Comparison of ENCODE assay signal across 18 cellular contexts in the genomic region with DNA sequence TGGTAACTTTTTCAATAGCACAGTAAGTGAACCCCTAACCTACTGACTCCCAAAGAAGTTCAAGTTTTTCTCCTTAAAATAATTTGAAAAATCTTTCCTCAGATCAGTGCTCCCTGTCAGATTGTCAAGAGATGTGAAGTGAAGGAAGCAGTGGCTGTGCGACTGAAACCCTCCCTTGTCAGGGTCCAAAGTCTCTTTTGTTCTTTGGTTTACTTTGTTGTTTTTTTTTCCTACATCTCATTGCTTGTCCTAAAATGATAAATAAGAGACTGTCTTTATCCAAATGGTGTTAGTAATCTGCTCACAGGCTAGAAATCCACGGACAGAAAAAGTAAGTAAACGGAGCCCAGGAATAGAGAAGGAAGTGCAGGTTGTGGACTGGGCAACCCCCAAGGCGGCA. TPM values are rescaled to one million over a fixed set of nuclear protein-coding genes. Genes with fewer than 3 reads are reported as not detected.
DNase-seq lines count a peak whose midpoint lies in the region; ATAC-seq lines count a peak whose summit lies in the region.
"Had no signal": no experiment of that assay in that cellular context is flagged by ENCODE, and none has a peak within 500 bp of the region (broad histone marks: within the 10 kb centered on the region; RNA-seq: fewer than 3 reads in every experiment).

No MANE protein-coding gene starts in this region.

- no peaks in the 10 kb centered on the region for H3K27me3 ChIP-seq in NT2/D1 (ENCODE audit: insufficient read depth, insufficient read length)
- no peaks in the 10 kb centered on the region for H3K27me3 ChIP-seq in iPS-15b (ENCODE audit: control insufficient read depth, insufficient read depth, low read length)

- no peak overlapping the region for H3K27ac Mint-ChIP-seq in naive B cell
- H3K27ac Mint-ChIP-seq in stimulated activated naive B cell treated with anti-CD40 and anti-IgM and Interleukin-4, amounts not matched to agents 10 μg/mL and 1 μg/mL and 100 μg/mL, for 72 hours: no peak overlapping the region
- no peak overlapping the region for H3K27ac Mint-ChIP-seq in activated naive CD4-positive, alpha-beta T cell treated with anti-CD3 and anti-CD28 coated beads, Interleukin-2, amount 10 ng/mL, durations not matched to agents 7 days and 5 days

- peaks cover 29 to 33% (median 29%) of the 10 kb centered on the region in 3 donors for H3K27me3 Mint-ChIP-seq in naive B cell
- H3K27me3 Mint-ChIP-seq in activated T-cell treated with anti-CD3 and anti-CD28 coated beads, Interleukin-2, amount 50 U/mL, for 4 hours (ENCODE audit: low read depth): peaks cover 37% of the 10 kb centered on the region
- peaks cover 21 to 33% of the 10 kb centered on the region in 2 donors for H3K27me3 Mint-ChIP-seq in stimulated activated naive B cell treated with anti-CD40 and anti-IgM and Interleukin-4, amounts not matched to agents 10 μg/mL and 1 μg/mL and 100 μg/mL, for 72 hours
- peaks cover 36% of the 10 kb centered on the region for H3K27me3 Mint-ChIP-seq in activated naive CD4-positive, alpha-beta T cell treated with anti-CD3 and anti-CD28 coated beads, Interleukin-2, amount 10 ng/mL, durations not matched to agents 7 days and 5 days

- ATAC-seq in naive B cell (ENCODE audit: low read depth in 2 of 2) (no peak), GM21825 (IDR thresholded peaks at IDR 0.05; ENCODE audit: unreplicated experiment) (no peak)
- ATAC-seq in activated T-cell treated with anti-CD3 and anti-CD28 coated beads, Interleukin-2, amount 50 U/mL, for 4 hours: no peak
- ATAC-seq in stimulated activated naive B cell treated with anti-CD40 and anti-IgM and Interleukin-4, amounts not matched to agents 10 μg/mL and 1 μg/mL and 100 μg/mL, for 72 hours (replicated peaks): no peak

- peaks cover 0 to 12% (median 0%) of the 10 kb centered on the region in 7 donors for H3K9me3 Mint-ChIP-seq in naive B cell
- H3K9me3 Mint-ChIP-seq in activated T-cell treated with anti-CD3 and anti-CD28 coated beads, Interleukin-2, amount 50 U/mL, for 4 hours: peaks cover 3% of the 10 kb centered on the region
- H3K9me3 Mint-ChIP-seq in stimulated activated naive B cell treated with anti-CD40 and anti-IgM and Interleukin-4, amounts not matched to agents 10 μg/mL and 1 μg/mL and 100 μg/mL, for 72 hours: no peaks in the 10 kb centered on the region
- H3K9me3 Mint-ChIP-seq in activated naive CD4-positive, alpha-beta T cell treated with anti-CD3 and anti-CD28 coated beads, Interleukin-2, amount 10 ng/mL, durations not matched to agents 7 days and 5 days: peaks cover 4% of the 10 kb centered on the region

- H3K9ac ChIP-seq in ES-I3 (ENCODE audit: low read depth, low read length): peak overlapping the region; percentile 98
- peak overlapping the region; percentile 76 for H3K9ac ChIP-seq in NT2/D1 (ENCODE audit: insufficient read length, low read depth)
- H3K9ac ChIP-seq in iPS-15b (ENCODE audit: low read depth, low read length): peak overlapping the region; percentile 98
- H3K9ac ChIP-seq: KMS-11 had no signal

- H3K4me1 ChIP-seq in ES-I3 (ENCODE audit: insufficient read depth, low read length): peaks cover 9% of the 10 kb centered on the region
- no peaks in the 10 kb centered on the region for H3K4me1 ChIP-seq in NT2/D1 (ENCODE audit: insufficient read depth, insufficient read length)
- H3K4me1 ChIP-seq in iPS-15b (ENCODE audit: control insufficient read depth, insufficient read depth, low read length): peaks cover 7% of the 10 kb centered on the region

- H3K4me1 Mint-ChIP-seq in naive B cell: peaks cover 13 to 27% (median 26%) of the 10 kb centered on the region in 3 donors
- peaks cover 10% of the 10 kb centered on the region for H3K4me1 Mint-ChIP-seq in activated T-cell treated with anti-CD3 and anti-CD28 coated beads, Interleukin-2, amount 50 U/mL, for 4 hours (ENCODE audit: low read depth)
- H3K4me1 Mint-ChIP-seq in stimulated activated naive B cell treated with anti-CD40 and anti-IgM and Interleukin-4, amounts not matched to agents 10 μg/mL and 1 μg/mL and 100 μg/mL, for 72 hours: peaks cover 4 to 20% of the 10 kb centered on the region in 2 donors
- H3K4me1 Mint-ChIP-seq in activated naive CD4-positive, alpha-beta T cell treated with anti-CD3 and anti-CD28 coated beads, Interleukin-2, amount 10 ng/mL, durations not matched to agents 7 days and 5 days: peaks cover 7% of the 10 kb centered on the region

- DNase-seq in NT2/D1 (ENCODE audit: low read depth, low spot score) (no peak), naive B cell (no peak)
- no peak for DNase-seq in activated T-cell treated with anti-CD3 and anti-CD28 coated beads, Interleukin-2, amount 50 U/mL, for 4 hours
- DNase-seq in stimulated activated naive B cell treated with anti-CD40 and anti-IgM and Interleukin-4, amounts not matched to agents 10 μg/mL and 1 μg/mL and 100 μg/mL, for 72 hours: no peak
- no peak for DNase-seq in activated naive CD4-positive, alpha-beta T cell treated with anti-CD3 and anti-CD28 coated beads, Interleukin-2, amount 10 ng/mL, durations not matched to agents 7 days and 5 days
- DNase-seq: C1 segment of cervical spinal cord, DMS 273 treated with DMSO at 0.1 percent for 48 hours, HCEC 1CT, NCI-H1092, NCI-H1694, NCI-H748 treated with DMSO at 0.1 percent for 48 hours, PC-9 had no signal

- no peaks in the 10 kb centered on the region for H3K9me3 ChIP-seq in ES-I3 (ENCODE audit: control insufficient read depth, insufficient read depth, low read length)
- H3K9me3 ChIP-seq in NT2/D1 (ENCODE audit: insufficient read depth, low read length): no peaks in the 10 kb centered on the region
- no peaks in the 10 kb centered on the region for H3K9me3 ChIP-seq in iPS-15b (ENCODE audit: control insufficient read depth, insufficient read depth, low read length)

- peaks cover 0 to 5% of the 10 kb centered on the region in 2 donors for H3K36me3 Mint-ChIP-seq in naive B cell
- peaks cover 2% of the 10 kb centered on the region for H3K36me3 Mint-ChIP-seq in activated T-cell treated with anti-CD3 and anti-CD28 coated beads, Interleukin-2, amount 50 U/mL, for 4 hours (ENCODE audit: insufficient read depth)
- peaks cover 4 to 7% of the 10 kb centered on the region in 2 donors for H3K36me3 Mint-ChIP-seq in stimulated activated naive B cell treated with anti-CD40 and anti-IgM and Interleukin-4, amounts not matched to agents 10 μg/mL and 1 μg/mL and 100 μg/mL, for 72 hours
- H3K36me3 Mint-ChIP-seq in activated naive CD4-positive, alpha-beta T cell treated with anti-CD3 and anti-CD28 coated beads, Interleukin-2, amount 10 ng/mL, durations not matched to agents 7 days and 5 days: peaks cover 1% of the 10 kb centered on the region

- CTCF ChIA-PET in activated naive CD4-positive, alpha-beta T cell treated with anti-CD3 and anti-CD28 coated beads, Interleukin-2, amount 10 ng/mL, durations not matched to agents 7 days and 5 days (lab: Charles Lee): no interaction called here

- peak overlapping the region in 5 of 8 donors; percentile 3 to 93 (median 61) for H3K4me3 Mint-ChIP-seq in naive B cell
- H3K4me3 Mint-ChIP-seq in activated T-cell treated with anti-CD3 and anti-CD28 coated beads, Interleukin-2, amount 50 U/mL, for 4 hours: no peak overlapping the region
- no peak overlapping the region for H3K4me3 Mint-ChIP-seq in stimulated activated naive B cell treated with anti-CD40 and anti-IgM and Interleukin-4, amounts not matched to agents 10 μg/mL and 1 μg/mL and 100 μg/mL, for 72 hours
- H3K4me3 Mint-ChIP-seq in activated naive CD4-positive, alpha-beta T cell treated with anti-CD3 and anti-CD28 coated beads, Interleukin-2, amount 10 ng/mL, durations not matched to agents 7 days and 5 days: no peak overlapping the region

- H3K36me3 ChIP-seq in ES-I3 (ENCODE audit: insufficient read depth, low read length) (peaks cover 35% of the 10 kb centered on the region), NT2/D1 (ENCODE audit: insufficient read depth, insufficient read length, low read length) (peaks cover 36% of the 10 kb centered on the region), iPS-15b (ENCODE audit: control insufficient read depth, insufficient read depth, low read length) (peaks cover 24% of the 10 kb centered on the region)

- H3K4me3 ChIP-seq in NT2/D1 (ENCODE audit: insufficient read length, low read depth) (peak overlapping the region; percentile 76), iPS-15b (ENCODE audit: low read depth, low read length) (peak overlapping the region; percentile 97)
- H3K4me3 ChIP-seq: PC-9 had no signal

RNA-seq across cellular contexts. Expression of gene DPPA4, which starts 1.0 kb away (rescaled TPM):
- 1 to 10 TPM; 2.7 to 8.7 (median 3.8) TPM for polyA plus RNA-seq in naive B cell (ENCODE audit: low read depth in 6 of 6)
- total RNA-seq in activated T-cell treated with anti-CD3 and anti-CD28 coated beads, Interleukin-2, amount 50 U/mL, for 4 hours: 1 to 10 TPM; 1.1 to 1.5 (median 1.5) TPM
- total RNA-seq: A172, MCF 10A, PC-9 had no signal

RNA-seq across cellular contexts. Expression of gene DPPA2, which starts 22.0 kb away (rescaled TPM):
- not detected for polyA plus RNA-seq in naive B cell (ENCODE audit: low read depth in 6 of 6)
- total RNA-seq in activated T-cell treated with anti-CD3 and anti-CD28 coated beads, Interleukin-2, amount 50 U/mL, for 4 hours: not detected
- total RNA-seq: A172, MCF 10A, PC-9 had no signal

Comparison
In these comparisons a context has a peak if more than half of its experiments do, and no peak if none do; other contexts are left out.
1. H3K4me3 Mint-ChIP-seq: peak in naive B cell (5 of 8); none in activated T-cell treated with anti-CD3 and anti-CD28 coated beads, Interleukin-2, amount 50 U/mL, for 4 hours (single experiment), stimulated activated naive B cell treated with anti-CD40 and anti-IgM and Interleukin-4, amounts not matched to agents 10 μg/mL and 1 μg/mL and 100 μg/mL, for 72 hours (0 of 2) and activated naive CD4-positive, alpha-beta T cell treated with anti-CD3 and anti-CD28 coated beads, Interleukin-2, amount 10 ng/mL, durations not matched to agents 7 days and 5 days (single experiment).
2. Peak in every context shown above with its lines, with median percentiles within 50 percentile points of each other: H3K9ac ChIP-seq.